12 cellular contexts compared by ENCODE assay signal in genomic region chr7:96219382-96220130, GRCh38.
DNase-seq lines count a peak whose midpoint lies in the region; ATAC-seq lines count a peak whose summit lies in the region.
"Had no signal": no experiment of that assay in that cellular context is flagged by ENCODE, and none has a peak within 500 bp of the region (broad histone marks: within the 10 kb centered on the region; RNA-seq: fewer than 3 reads in every experiment).

No MANE protein-coding gene starts in this region.

- DNase-seq in COLO829 (ENCODE audit: low spot score) (peak; percentile 51), NCI-H1694 treated with DMSO at 0.1 percent for 48 hours (lab: John Stamatoyannopoulos, UW) (peak; percentile 78), dermis blood vessel endothelial cell (peak; percentile 79), left kidney (ENCODE audit: low read depth, low spot score) (peak; percentile 50), cerebellar cortex (ENCODE audit: low spot score) (no peak), 8988T (no peak)
- no peak for DNase-seq in stimulated activated naive CD8-positive, alpha-beta T cell treated with anti-CD3 and anti-CD28 coated beads, Interleukin-15, Interleukin-2, amounts not matched to agents 100 U/mL and 50 U/mL, for 24 hours
- DNase-seq: amygdala; CD4-positive, CD25-positive, alpha-beta regulatory T cell; NCI-H748 treated with DMSO at 0.1 percent for 48 hours; T-helper 17 cell had no signal

- ATAC-seq in GM18517 (IDR thresholded peaks at IDR 0.05; ENCODE audit: unreplicated experiment): no peak
- ATAC-seq in stimulated activated naive CD8-positive, alpha-beta T cell treated with anti-CD3 and anti-CD28 coated beads, Interleukin-15, Interleukin-2, amounts not matched to agents 100 U/mL and 50 U/mL, for 24 hours: no peak
- ATAC-seq: T-helper 17 cell had no signal

Comparison
In these comparisons a context has a peak if more than half of its experiments do, and no peak if none do; other contexts are left out.
1. DNase-seq: peak in COLO829 (single experiment), NCI-H1694 treated with DMSO at 0.1 percent for 48 hours (single experiment), dermis blood vessel endothelial cell (single experiment) and left kidney (single experiment); none in stimulated activated naive CD8-positive, alpha-beta T cell treated with anti-CD3 and anti-CD28 coated beads, Interleukin-15, Interleukin-2, amounts not matched to agents 100 U/mL and 50 U/mL, for 24 hours (single experiment), cerebellar cortex (single experiment) and 8988T (single experiment).